8 cellular contexts compared by ENCODE assay signal in genomic region chr10:11684717-11685645, GRCh38. TPM values are rescaled to one million over a fixed set of nuclear protein-coding genes. Genes with fewer than 3 reads are reported as not detected.
A peak's percentile ranks its signal among the peaks of the same experiment; 100 is the strongest.
DNase-seq lines count a peak whose midpoint lies in the region; ATAC-seq and TF ChIP-seq lines count a peak whose summit lies in the region.

No MANE protein-coding gene starts in this region.

- peak overlapping the region; percentile 96 for H2AFZ ChIP-seq in KMS-11 (ENCODE audit: low read depth)

- H3K9me3 ChIP-seq in effector memory CD4-positive, alpha-beta T cell (ENCODE audit: control insufficient read depth, low read length), result no peaks in the 10 kb centered on the region
- H3K9me3 ChIP-seq in mononuclear cell (ENCODE audit: low read depth, low read length), result no peaks in the 10 kb centered on the region

- H4K20me1 ChIP-seq in KMS-11 (ENCODE audit: insufficient read depth), result no peaks in the 10 kb centered on the region

- H3K4me2 ChIP-seq in KMS-11, result peak overlapping the region; percentile 94

- TF ChIP-seq CTCF in KMS-11 (conservative IDR thresholded peaks at IDR 0.05; ENCODE audit: low read depth, low read length), result no peak

- H3K27me3 ChIP-seq in KMS-11 (ENCODE audit: insufficient read depth, low read depth) (no peaks in the 10 kb centered on the region; the same call in 1 of the 2 replicates), mononuclear cell (ENCODE audit: insufficient read depth, low read length) (peaks cover 3% of the 10 kb centered on the region)
- H3K27me3 ChIP-seq in effector memory CD4-positive, alpha-beta T cell (replicated peaks; ENCODE audit: control insufficient read depth, insufficient read depth, low read length, poor library complexity, severe bottlenecking), result no peaks in the 10 kb centered on the region

- ATAC-seq in GM21619 (IDR thresholded peaks at IDR 0.05; ENCODE audit: unreplicated experiment), result peak; percentile 66

- H3K4me1 ChIP-seq in KMS-11 (ENCODE audit: low read depth, poor library complexity, severe bottlenecking) (peaks cover 25% of the 10 kb centered on the region), mononuclear cell (ENCODE audit: insufficient read depth, low read length) (peaks cover 69% of the 10 kb centered on the region)
- H3K4me1 ChIP-seq in effector memory CD4-positive, alpha-beta T cell (ENCODE audit: control insufficient read depth, insufficient read depth, low read length, poor library complexity, severe bottlenecking), result peaks cover 19% of the 10 kb centered on the region

- H3K9ac ChIP-seq in KMS-11, result peak overlapping the region; percentile 63

- H3K27ac ChIP-seq in KMS-11, result peak overlapping the region; percentile 81
- H3K27ac ChIP-seq in effector memory CD4-positive, alpha-beta T cell (ENCODE audit: insufficient read depth, low read length, poor library complexity, severe bottlenecking), result peak overlapping the region; percentile 81

- DNase-seq in EL (peak; percentile 87), NCI-H2107 (lab: John Stamatoyannopoulos, UW) (no peak)
- peak; percentile 17 to 58 for DNase-seq in activated CD4-positive, alpha-beta T cell treated with anti-CD3 and anti-CD28 coated beads, Interleukin-2, amount 50 U/mL, for 24 hours (ENCODE audit: low read depth in 1 of 2, low spot score in 1 of 2)
- peak; percentile 12 to 27 (median 21) for DNase-seq in effector memory CD4-positive, alpha-beta T cell
- peak; percentile 58 for DNase-seq in stimulated activated CD8-positive, alpha-beta memory T cell treated with anti-CD3 and anti-CD28 coated beads, Interleukin-4, amount 100 ng/mL, for 48 hours

- H3K4me3 ChIP-seq in KMS-11 (IDR thresholded peaks at IDR 0.05; ENCODE audit: insufficient read depth, low read depth, low read length) (no peak overlapping the region), mononuclear cell (ENCODE audit: low read length) (peak overlapping the region; percentile 29)
- peak overlapping the region; percentile 37 for H3K4me3 ChIP-seq in effector memory CD4-positive, alpha-beta T cell (ENCODE audit: insufficient read depth, low read depth, low read length, poor library complexity, severe bottlenecking)

- H3K36me3 ChIP-seq in KMS-11 (ENCODE audit: insufficient read depth), result no peaks in the 10 kb centered on the region
- no peaks in the 10 kb centered on the region for H3K36me3 ChIP-seq in effector memory CD4-positive, alpha-beta T cell (ENCODE audit: control insufficient read depth, insufficient read depth, low read length)

- no peaks in the 10 kb centered on the region for H3K79me2 ChIP-seq in KMS-11 (ENCODE audit: insufficient read depth, low read depth)

RNA-seq across cellular contexts. Expression of gene ECHDC3, which starts 57.2 kb away (rescaled TPM):
- 2.6 TPM for total RNA-seq in mononuclear cell
